8 cellular contexts compared by ENCODE assay signal in genomic region chr2:219228745-219229374, GRCh38. TPM values are rescaled to one million over a fixed set of nuclear protein-coding genes. Genes with fewer than 3 reads are reported as not detected.
DNase-seq lines count a peak whose midpoint lies in the region; ATAC-seq, FAIRE-seq and TF ChIP-seq lines count a peak whose summit lies in the region.

No MANE protein-coding gene starts in this region.

- H3K79me2 ChIP-seq in keratinocyte (ENCODE audit: control insufficient read depth, insufficient read depth, low read length) = peaks cover 35% of the 10 kb centered on the region

- intact Hi-C loops in ascending aorta (cut with DNase I) = loop anchor here (1.0 kb wide), 5 partner anchors 10 to 65 kb away; partner anchors contain the start of genes CNPPD1, GLB1L, STK16 and ZFAND2B

- H3K4me1 ChIP-seq in ascending aorta (peaks cover 4 to 23% of the 10 kb centered on the region in 2 donors), keratinocyte (ENCODE audit: control insufficient read depth, extremely low read depth, insufficient read depth, low read length) (peaks cover 19% of the 10 kb centered on the region), subcutaneous abdominal adipose tissue (ENCODE audit: control insufficient read depth in 5 of 5, insufficient read depth in 5 of 5, low read length in 5 of 5) (peaks cover 6 to 40% (median 27%) of the 10 kb centered on the region in 5 donors)

- peak overlapping the region; percentile 86 for H3K4me3 ChIP-seq in AG09309 (ENCODE audit: control insufficient read depth, low read depth, low read length)
- peak overlapping the region; percentile 66 to 96 for H3K4me3 ChIP-seq in ascending aorta
- H3K4me3 ChIP-seq in keratinocyte (ENCODE audit: control insufficient read depth in 2 of 3, extremely low read depth in 1 of 3, insufficient read depth in 2 of 3, low read depth in 1 of 3, low read length in 3 of 3) = peak overlapping the region; percentile 74 to 97 (median 90)
- H3K4me3 ChIP-seq in subcutaneous abdominal adipose tissue (ENCODE audit: low read depth in 1 of 5, low read length in 5 of 5) = peak overlapping the region; percentile 76 to 95 (median 83)

- FAIRE-seq in keratinocyte (lab: Jason Lieb, UNC) = no peak

- H2AFZ ChIP-seq in keratinocyte (ENCODE audit: control insufficient read depth, low read length) = peak overlapping the region; percentile 30

- peak overlapping the region; percentile 94 for H3K9ac ChIP-seq in keratinocyte (ENCODE audit: control insufficient read depth, extremely low read depth, insufficient read depth, low read length)
- peak overlapping the region; percentile 80 to 98 (median 91) for H3K9ac ChIP-seq in subcutaneous abdominal adipose tissue (ENCODE audit: low read length in 5 of 5)

- H3K9me3 ChIP-seq in ascending aorta = no peaks in the 10 kb centered on the region
- H3K9me3 ChIP-seq in keratinocyte (ENCODE audit: control insufficient read depth, low read depth, low read length) = no peaks in the 10 kb centered on the region
- H3K9me3 ChIP-seq in subcutaneous abdominal adipose tissue (ENCODE audit: control insufficient read depth in 5 of 5, low read length in 5 of 5) = no peaks in the 10 kb centered on the region

- no peaks in the 10 kb centered on the region for H4K20me1 ChIP-seq in keratinocyte (ENCODE audit: control insufficient read depth, extremely low read depth, insufficient read depth, low read length)

- peak; percentile 35 for ATAC-seq in GM19328 (IDR thresholded peaks at IDR 0.05; ENCODE audit: unreplicated experiment)
- peak; percentile 6 for ATAC-seq in HG03378 (IDR thresholded peaks at IDR 0.05; ENCODE audit: unreplicated experiment)

- dilution Hi-C loops in keratinocyte (cut with MboI; ENCODE audit: extremely low pct_ligation_motif_present, low sequenced_read_pairs) = no loop called here

- H3K9me1 ChIP-seq in keratinocyte (ENCODE audit: control insufficient read depth, extremely low read depth, insufficient read depth, low read length) = peaks cover 3% of the 10 kb centered on the region

- H3K4me2 ChIP-seq in keratinocyte (ENCODE audit: control insufficient read depth, extremely low read depth, insufficient read depth, low read depth, low read length) = peak overlapping the region; percentile 99

- peak overlapping the region; percentile 93 to 97 for H3K27ac ChIP-seq in ascending aorta
- peak overlapping the region; percentile 91 for H3K27ac ChIP-seq in keratinocyte (ENCODE audit: control insufficient read depth, insufficient read depth, low read length)
- peak overlapping the region; percentile 89 for H3K27ac ChIP-seq in subcutaneous abdominal adipose tissue (ENCODE audit: low read depth, low read length)

- no peak for DNase-seq in AG09309 (ENCODE audit: low read depth)
- no peak for DNase-seq in ascending aorta (ENCODE audit: low spot score in 2 of 2)
- DNase-seq in keratinocyte (ENCODE audit: low read depth, low spot score) = no peak
- no peak for DNase-seq in GM03348 (ENCODE audit: low spot score)
- DNase-seq in AG08396 (ENCODE audit: low spot score) = no peak

- no peak for TF ChIP-seq CTCF in AG09309 (IDR thresholded peaks at IDR 0.05; ENCODE audit: control insufficient read depth, insufficient read depth, low read depth, low read length, missing control alignments)
- TF ChIP-seq CTCF in ascending aorta (IDR thresholded peaks at IDR 0.05) = no peak
- TF ChIP-seq CTCF in keratinocyte (optimal IDR thresholded peaks at IDR 0.05 in 1 of 3, IDR thresholded peaks at IDR 0.05 in 1 of 3, conservative IDR thresholded peaks at IDR 0.05 in 1 of 3; ENCODE audit: extremely low read depth in 1 of 3, insufficient read depth in 2 of 3, low read length in 3 of 3) = no peak

- H3K27me3 ChIP-seq in ascending aorta = no peaks in the 10 kb centered on the region
- H3K27me3 ChIP-seq in keratinocyte (ENCODE audit: control insufficient read depth, extremely low read depth, insufficient read depth, low read length) = no peaks in the 10 kb centered on the region
- H3K27me3 ChIP-seq in subcutaneous abdominal adipose tissue (ENCODE audit: control insufficient read depth in 5 of 5, insufficient read depth in 4 of 5, low read length in 5 of 5) = no peaks in the 10 kb centered on the region

- peaks cover 32 to 44% of the 10 kb centered on the region in 2 donors for H3K36me3 ChIP-seq in ascending aorta
- H3K36me3 ChIP-seq in keratinocyte (ENCODE audit: control insufficient read depth in 2 of 2, extremely low read depth in 1 of 2, insufficient read depth in 2 of 2, low read length in 2 of 2) = peaks cover 29 to 43% of the 10 kb centered on the region in 2 experiments
- H3K36me3 ChIP-seq in subcutaneous abdominal adipose tissue (ENCODE audit: control insufficient read depth in 5 of 5, insufficient read depth in 5 of 5, low read length in 5 of 5) = peaks cover 11 to 53% (median 45%) of the 10 kb centered on the region in 5 donors

RNA-seq across cellular contexts. Expression of gene ATG9A, which starts 0.6 kb away (rescaled TPM):
- total RNA-seq in ascending aorta = 135 TPM
- 54.2 to 60.6 TPM (median 58.8 TPM) in 3 replicates for polyA plus RNA-seq in keratinocyte
- polyA plus RNA-seq in keratinocyte (2011; ENCODE audit: low read depth) = 14.6 TPM
- polyA plus RNA-seq in keratinocyte (2011; cell fraction: cytosol; rRNA removed) = 35.6 and 54.0 TPM in 2 replicates
- 104 and 106 TPM in 2 replicates for polyA plus RNA-seq in keratinocyte (2011; cell fraction: nucleus; rRNA removed)
- 32.9 and 39.8 TPM in 2 replicates for polyA plus RNA-seq in keratinocyte (2012; ENCODE audit: low replicate concordance)
- 117 to 185 TPM (median 118 TPM) in 3 replicates for polyA minus RNA-seq in keratinocyte
- polyA minus RNA-seq in keratinocyte (2011; cell fraction: cytosol; rRNA and poly(A)+ RNA removed) = 49.3 TPM
- polyA minus RNA-seq in keratinocyte (2011; cell fraction: nucleus; rRNA and poly(A)+ RNA removed) = 96.2 and 128 TPM in 2 replicates

RNA-seq across cellular contexts. Expression of gene ANKZF1, which starts 0.7 kb away (rescaled TPM):
- 53.1 TPM for total RNA-seq in ascending aorta
- polyA plus RNA-seq in keratinocyte = 20.9 to 41.0 TPM (median 35.1 TPM) in 3 replicates
- polyA plus RNA-seq in keratinocyte (2011; ENCODE audit: low read depth) = 47.2 TPM
- 10.6 and 11.5 TPM in 2 replicates for polyA plus RNA-seq in keratinocyte (2011; cell fraction: cytosol; rRNA removed)
- polyA plus RNA-seq in keratinocyte (2011; cell fraction: nucleus; rRNA removed) = 134 and 151 TPM in 2 replicates
- polyA plus RNA-seq in keratinocyte (2012; ENCODE audit: low replicate concordance) = 17.2 and 39.4 TPM in 2 replicates
- 17.4 to 26.8 TPM (median 20.2 TPM) in 3 replicates for polyA minus RNA-seq in keratinocyte
- 14.4 TPM for polyA minus RNA-seq in keratinocyte (2011; cell fraction: cytosol; rRNA and poly(A)+ RNA removed)
- 27.3 and 35.8 TPM in 2 replicates for polyA minus RNA-seq in keratinocyte (2011; cell fraction: nucleus; rRNA and poly(A)+ RNA removed)

RNA-seq across cellular contexts. Expression of gene ABCB6, which starts 10.1 kb away (rescaled TPM):
- total RNA-seq in ascending aorta = 17.9 TPM
- polyA plus RNA-seq in keratinocyte = 6.1 to 11.0 TPM (median 10.5 TPM) in 3 replicates
- 19.4 TPM for polyA plus RNA-seq in keratinocyte (2011; ENCODE audit: low read depth)
- polyA plus RNA-seq in keratinocyte (2011; cell fraction: cytosol; rRNA removed) = 2.4 and 2.5 TPM in 2 replicates
- polyA plus RNA-seq in keratinocyte (2011; cell fraction: nucleus; rRNA removed) = 19.6 and 25.7 TPM in 2 replicates
- 7.7 and 16.2 TPM in 2 replicates for polyA plus RNA-seq in keratinocyte (2012; ENCODE audit: low replicate concordance)
- polyA minus RNA-seq in keratinocyte = 12.6 to 16.5 TPM (median 13.1 TPM) in 3 replicates
- polyA minus RNA-seq in keratinocyte (2011; cell fraction: cytosol; rRNA and poly(A)+ RNA removed) = 2.1 TPM
- 8.7 and 12.3 TPM in 2 replicates for polyA minus RNA-seq in keratinocyte (2011; cell fraction: nucleus; rRNA and poly(A)+ RNA removed)

RNA-seq across cellular contexts. Expression of gene GLB1L, which starts 16.4 kb away (rescaled TPM):
- total RNA-seq in ascending aorta = 1.8 TPM
- 4.3 to 6.9 TPM (median 5.2 TPM) in 3 replicates for polyA plus RNA-seq in keratinocyte
- 0.55 TPM for polyA plus RNA-seq in keratinocyte (2011; ENCODE audit: low read depth)
- 2.0 and 2.7 TPM in 2 replicates for polyA plus RNA-seq in keratinocyte (2011; cell fraction: cytosol; rRNA removed)
- 8.8 and 9.0 TPM in 2 replicates for polyA plus RNA-seq in keratinocyte (2011; cell fraction: nucleus; rRNA removed)
- 1.1 and 4.4 TPM in 2 replicates for polyA plus RNA-seq in keratinocyte (2012; ENCODE audit: low replicate concordance)
- polyA minus RNA-seq in keratinocyte = 2.5 to 5.0 TPM (median 3.0 TPM) in 3 replicates
- polyA minus RNA-seq in keratinocyte (2011; cell fraction: cytosol; rRNA and poly(A)+ RNA removed) = 2.9 TPM
- polyA minus RNA-seq in keratinocyte (2011; cell fraction: nucleus; rRNA and poly(A)+ RNA removed) = 4.2 and 5.8 TPM in 2 replicates

RNA-seq across cellular contexts. Expression of gene STK16, which starts 16.4 kb away (rescaled TPM):
- 15.2 TPM for total RNA-seq in ascending aorta
- 35.8 to 44.7 TPM (median 40.2 TPM) in 3 replicates for polyA plus RNA-seq in keratinocyte
- polyA plus RNA-seq in keratinocyte (2011; ENCODE audit: low read depth) = 8.8 TPM
- polyA plus RNA-seq in keratinocyte (2011; cell fraction: cytosol; rRNA removed) = 39.1 and 53.2 TPM in 2 replicates
- 18.0 and 26.4 TPM in 2 replicates for polyA plus RNA-seq in keratinocyte (2011; cell fraction: nucleus; rRNA removed)
- 25.1 and 33.3 TPM in 2 replicates for polyA plus RNA-seq in keratinocyte (2012; ENCODE audit: low replicate concordance)
- 36.8 to 48.8 TPM (median 38.1 TPM) in 3 replicates for polyA minus RNA-seq in keratinocyte
- polyA minus RNA-seq in keratinocyte (2011; cell fraction: cytosol; rRNA and poly(A)+ RNA removed) = 26.9 TPM
- polyA minus RNA-seq in keratinocyte (2011; cell fraction: nucleus; rRNA and poly(A)+ RNA removed) = 5.2 and 7.5 TPM in 2 replicates
